Comparison of ENCODE assay signal across 9 cellular contexts in the genomic region with DNA sequence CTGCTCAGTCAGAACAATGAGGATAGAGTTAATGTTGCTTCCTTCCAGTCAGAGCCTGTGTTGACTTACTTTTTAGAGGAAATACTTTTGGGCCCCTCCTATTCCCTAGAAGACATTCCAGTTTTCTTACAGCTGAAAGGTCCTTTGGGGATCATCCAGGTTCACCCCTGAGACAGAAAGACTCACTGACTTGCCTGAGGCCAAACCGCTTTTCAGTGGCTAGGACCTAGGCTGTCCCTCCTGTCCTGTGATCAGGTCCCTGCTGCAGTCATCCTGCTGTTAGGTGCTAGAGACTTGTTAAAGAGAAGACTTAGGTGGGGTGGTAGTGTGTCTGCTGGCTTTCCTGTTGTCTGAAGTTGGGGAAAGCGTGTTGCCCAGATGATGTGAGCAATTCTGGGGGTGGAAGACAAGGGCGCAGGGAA. TPM values are rescaled to one million over a fixed set of nuclear protein-coding genes. Genes with fewer than 3 reads are reported as not detected.
DNase-seq lines count a peak whose midpoint lies in the region; ATAC-seq and TF ChIP-seq lines count a peak whose summit lies in the region.
"Had no signal": no experiment of that assay in that cellular context is flagged by ENCODE, and none has a peak within 500 bp of the region (broad histone marks: within the 10 kb centered on the region; RNA-seq: fewer than 3 reads in every experiment).

No MANE protein-coding gene starts in this region.

- H3K27me3 ChIP-seq in adipocyte (replicated peaks; ENCODE audit: control insufficient read depth, insufficient read depth, low read length) (no peaks in the 10 kb centered on the region), left lung (no peaks in the 10 kb centered on the region), thyroid gland (no peaks in the 10 kb centered on the region), HAP-1 (ENCODE audit: low read depth) (no peaks in the 10 kb centered on the region)

- no peaks in the 10 kb centered on the region for H3K9me3 Mint-ChIP-seq in activated CD8-positive, alpha-beta memory T cell treated with anti-CD3 and anti-CD28 coated beads, Interleukin-2, amount 10 ng/mL, durations not matched to agents 7 days and 5 days (ENCODE audit: low read depth)

- H3K4me3 ChIP-seq in adipocyte (ENCODE audit: low read length) = no peak overlapping the region
- H3K4me3 ChIP-seq in left lung = no peak overlapping the region
- H3K4me3 ChIP-seq in thyroid gland (replicated peaks in 1 of 3) = no peak overlapping the region
- no peak overlapping the region for H3K4me3 ChIP-seq in HAP-1

- no peaks in the 10 kb centered on the region for H3K9me3 ChIP-seq in adipocyte (ENCODE audit: control insufficient read depth, low read length)
- H3K9me3 ChIP-seq in left lung = no peaks in the 10 kb centered on the region
- no peaks in the 10 kb centered on the region for H3K9me3 ChIP-seq in thyroid gland
- no peaks in the 10 kb centered on the region for H3K9me3 ChIP-seq in HAP-1

- 59 to 75% methylated on average over 3 of the region's 3 CpGs for WGBS in thyroid gland, 2 donors

- DNase-seq in activated CD8-positive, alpha-beta memory T cell treated with anti-CD3 and anti-CD28 coated beads, Interleukin-2, amount 10 ng/mL, durations not matched to agents 7 days and 5 days = no peak
- no peak for DNase-seq in activated CD8-positive, alpha-beta memory T cell treated with anti-CD3 and anti-CD28 coated beads for 24 hours
- peak; percentile 33 for DNase-seq in adipocyte (ENCODE audit: low read depth)
- DNase-seq in left lung = no peak
- DNase-seq in thyroid gland = no peak
- no peak for DNase-seq in HAP-1 (ENCODE audit: low spot score in 2 of 2)
- DNase-seq in NAMALWA (ENCODE audit: low spot score) = no peak
- DNase-seq in DMS153 treated with DMSO at 0.1 percent for 48 hours (lab: John Stamatoyannopoulos, UW; ENCODE audit: unreplicated experiment) = no peak
- DNase-seq: NCI-H345 had no signal

- H3K27ac ChIP-seq in left lung = peak overlapping the region; percentile 74 to 94
- H3K27ac ChIP-seq in thyroid gland = peak overlapping the region; percentile 87 to 94 (median 89)

- peaks cover 16% of the 10 kb centered on the region for H3K36me3 Mint-ChIP-seq in activated CD8-positive, alpha-beta memory T cell treated with anti-CD3 and anti-CD28 coated beads, Interleukin-2, amount 10 ng/mL, durations not matched to agents 7 days and 5 days

- intact Hi-C loops in left lung (cut with DNase I) (no loop called here), thyroid gland (cut with DNase I) (loop anchor here (5.0 to 10.0 kb wide), 2 partner anchors 34 to 64 kb away; no protein-coding TSS in a partner anchor)

- ATAC-seq in activated CD8-positive, alpha-beta memory T cell treated with anti-CD3 and anti-CD28 coated beads, Interleukin-2, amount 10 ng/mL, durations not matched to agents 7 days and 5 days = no peak
- peak; percentile 43 for ATAC-seq in left lung

- no peak for TF ChIP-seq CTCF in left lung (IDR thresholded peaks at IDR 0.05)
- no peak for TF ChIP-seq CTCF in thyroid gland (IDR thresholded peaks at IDR 0.05)

- TF ChIP-seq POLR2A in thyroid gland (IDR thresholded peaks at IDR 0.05) = no peak

- H3K36me3 ChIP-seq in adipocyte (ENCODE audit: control insufficient read depth, insufficient read depth, low read length, severe bottlenecking) (no peaks in the 10 kb centered on the region), left lung (no peaks in the 10 kb centered on the region), thyroid gland (no peaks in the 10 kb centered on the region), HAP-1 (replicated peaks) (no peaks in the 10 kb centered on the region)

- no peaks in the 10 kb centered on the region for H3K27me3 Mint-ChIP-seq in activated CD8-positive, alpha-beta memory T cell treated with anti-CD3 and anti-CD28 coated beads, Interleukin-2, amount 10 ng/mL, durations not matched to agents 7 days and 5 days

- CTCF ChIA-PET in activated CD8-positive, alpha-beta memory T cell treated with anti-CD3 and anti-CD28 coated beads, Interleukin-2, amount 10 ng/mL, durations not matched to agents 7 days and 5 days (lab: Charles Lee) = no interaction called here

- H3K4me1 Mint-ChIP-seq in activated CD8-positive, alpha-beta memory T cell treated with anti-CD3 and anti-CD28 coated beads, Interleukin-2, amount 10 ng/mL, durations not matched to agents 7 days and 5 days = peaks cover 84% of the 10 kb centered on the region

- H3K9ac ChIP-seq in adipocyte (ENCODE audit: low read length) = no peak overlapping the region

- H3K4me3 Mint-ChIP-seq in activated CD8-positive, alpha-beta memory T cell treated with anti-CD3 and anti-CD28 coated beads, Interleukin-2, amount 10 ng/mL, durations not matched to agents 7 days and 5 days = no peak overlapping the region

- H3K27ac Mint-ChIP-seq in activated CD8-positive, alpha-beta memory T cell treated with anti-CD3 and anti-CD28 coated beads, Interleukin-2, amount 10 ng/mL, durations not matched to agents 7 days and 5 days = peak overlapping the region; percentile 64

- in situ Hi-C loops in HAP-1 (cut with MboI; ENCODE audit: low sequenced_read_pairs) = no loop called here

- H3K4me1 ChIP-seq in adipocyte (ENCODE audit: control insufficient read depth, insufficient read depth, low read length) (peaks cover 37% of the 10 kb centered on the region), left lung (peaks cover 55 to 100% of the 10 kb centered on the region in 2 donors), thyroid gland (peaks cover 66 to 85% of the 10 kb centered on the region in 2 donors), HAP-1 (no peaks in the 10 kb centered on the region)

RNA-seq across cellular contexts. Expression of gene SUSD6, which starts 39.6 kb away (rescaled TPM):
- 10 to 100 TPM; 62.9 to 66.4 TPM for total RNA-seq in activated CD8-positive, alpha-beta memory T cell treated with anti-CD3 and anti-CD28 coated beads, Interleukin-2, amount 10 ng/mL, durations not matched to agents 7 days and 5 days
- total RNA-seq in left lung (10 to 100 TPM; 63.8 to 77.4 TPM), thyroid gland (10 to 100 TPM; 37.5 to 70.4 (median 44.5) TPM)
